ENCODE assay signal across 25 cellular contexts in the genomic region with DNA sequence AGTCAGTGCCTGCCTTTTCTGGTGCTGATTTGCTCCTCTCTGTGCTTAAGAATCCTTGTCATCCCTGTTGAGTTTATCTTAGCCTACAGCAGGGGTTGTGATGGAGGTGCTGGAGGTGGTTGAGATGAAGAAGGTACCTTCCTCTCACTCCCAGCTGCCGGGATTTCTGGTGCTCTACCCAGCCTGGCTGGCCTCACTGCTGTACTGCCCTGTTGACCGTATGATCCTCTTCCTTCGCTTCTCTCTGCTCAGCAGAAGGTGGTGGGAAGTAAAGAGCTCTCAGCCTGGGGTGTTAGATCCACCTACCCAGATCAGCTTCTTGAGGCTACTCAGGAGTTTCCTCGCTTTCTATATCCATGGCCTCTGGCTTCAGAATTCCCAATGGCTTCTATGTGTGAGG.
"Had no signal": no experiment of that assay in that cellular context is flagged by ENCODE, and none has a peak within 500 bp of the region (broad histone marks: within the 10 kb centered on the region; RNA-seq: fewer than 3 reads in every experiment).

No MANE protein-coding gene starts in this region.

- H3K4me3 ChIP-seq: colonic mucosa, esophagus squamous epithelium, lung, prostate gland, right atrium auricular region, thoracic aorta, tibial nerve, upper lobe of left lung, uterus had no signal

- H3K4me1 ChIP-seq: colonic mucosa, prostate gland, uterus had no signal

- H3K4me3 Mint-ChIP-seq: memory B cell; naive thymus-derived CD4-positive, alpha-beta T cell; nephron; stimulated activated memory B cell treated with anti-CD40 and anti-IgM and Interleukin-4, amounts not matched to agents 10 μg/mL and 1 μg/mL and 100 μg/mL, for 72 hours; stimulated activated naive CD8-positive, alpha-beta T cell treated with anti-CD3 and anti-CD28 coated beads, Interleukin-15, Interleukin-2, amounts not matched to agents 100 ng/mL and 50 ng/mL, for 24 hours had no signal

- H3K9me3 Mint-ChIP-seq: nephron; stimulated activated naive CD8-positive, alpha-beta T cell treated with anti-CD3 and anti-CD28 coated beads, Interleukin-15, Interleukin-2, amounts not matched to agents 100 ng/mL and 50 ng/mL, for 24 hours had no signal

- H3K36me3 ChIP-seq: colonic mucosa, esophagus squamous epithelium, prostate gland, right atrium auricular region, thoracic aorta, tibial nerve, upper lobe of left lung, uterus had no signal

- H3K27ac Mint-ChIP-seq: memory B cell; nephron; stimulated activated memory B cell treated with anti-CD40 and anti-IgM and Interleukin-4, amounts not matched to agents 10 μg/mL and 1 μg/mL and 100 μg/mL, for 72 hours; stimulated activated naive CD8-positive, alpha-beta T cell treated with anti-CD3 and anti-CD28 coated beads, Interleukin-15, Interleukin-2, amounts not matched to agents 100 ng/mL and 50 ng/mL, for 24 hours had no signal

- ATAC-seq: naive thymus-derived CD4-positive, alpha-beta T cell; sciatic nerve; stimulated activated memory B cell treated with anti-CD40 and anti-IgM and Interleukin-4, amounts not matched to agents 10 μg/mL and 1 μg/mL and 100 μg/mL, for 72 hours had no signal

- FAIRE-seq: endometrium, keratinocyte had no signal

- H3K27me3 ChIP-seq: colonic mucosa, right atrium auricular region, tibial nerve, upper lobe of left lung, uterus had no signal

- H3K9me3 ChIP-seq: colonic mucosa, esophagus squamous epithelium, prostate gland, right atrium auricular region, thoracic aorta, tibial nerve, upper lobe of left lung, uterus had no signal

- DNase-seq: colonic mucosa; dermis blood vessel endothelial cell; effector memory CD4-positive, alpha-beta T cell; erythroblast; esophagus squamous epithelium; foreskin melanocyte; hypothalamus; midbrain; naive thymus-derived CD4-positive, alpha-beta T cell; nucleus accumbens; stimulated activated CD4-positive, alpha-beta T cell treated with anti-CD3 and anti-CD28 coated beads, Interleukin-4, amount 100 ng/mL, for 4 hours; upper lobe of left lung; uterus had no signal

- H3K36me3 Mint-ChIP-seq: memory B cell; naive thymus-derived CD4-positive, alpha-beta T cell; stimulated activated memory B cell treated with anti-CD40 and anti-IgM and Interleukin-4, amounts not matched to agents 10 μg/mL and 1 μg/mL and 100 μg/mL, for 72 hours had no signal

- H3K27ac ChIP-seq: colonic mucosa, esophagus squamous epithelium, prostate gland, right atrium auricular region, thoracic aorta, tibial nerve, upper lobe of left lung, uterus had no signal
